In genomic region chr17:38921756-38922411, GRCh38 we compare ENCODE assay signal across 11 cellular contexts. TPM values are rescaled to one million over a fixed set of nuclear protein-coding genes. Genes with fewer than 3 reads are reported as not detected.
DNase-seq lines count a peak whose midpoint lies in the region; ATAC-seq lines count a peak whose summit lies in the region.
"Had no signal": no experiment of that assay in that cellular context is flagged by ENCODE, and none has a peak within 500 bp of the region (broad histone marks: within the 10 kb centered on the region; RNA-seq: fewer than 3 reads in every experiment).

No MANE protein-coding gene starts in this region.

- intact Hi-C loops in sciatic nerve (cut with DNase I): no loop called here

- peaks cover 66% of the 10 kb centered on the region for H3K36me3 Mint-ChIP-seq in effector memory CD8-positive, alpha-beta T cell (ENCODE audit: insufficient read depth)

- H3K4me3 Mint-ChIP-seq in effector memory CD8-positive, alpha-beta T cell: no peak overlapping the region

- peak overlapping the region; percentile 54 for H3K27ac ChIP-seq in SK-N-MC

- no peaks in the 10 kb centered on the region for H3K9me3 Mint-ChIP-seq in effector memory CD8-positive, alpha-beta T cell

- H3K4me1 Mint-ChIP-seq in effector memory CD8-positive, alpha-beta T cell (ENCODE audit: low read depth in 2 of 2): peaks cover 37 to 40% of the 10 kb centered on the region in 2 donors

- peak overlapping the region; percentile 85 to 91 for H3K27ac Mint-ChIP-seq in effector memory CD8-positive, alpha-beta T cell

- H3K9me3 ChIP-seq in SK-N-MC (ENCODE audit: low read depth, low read length): no peaks in the 10 kb centered on the region

- peaks cover 14% of the 10 kb centered on the region for H3K36me3 ChIP-seq in SK-N-MC (ENCODE audit: insufficient read depth, low read length)

- peak; percentile 26 for DNase-seq in GF-D8 (lab: John Stamatoyannopoulos, UW)
- DNase-seq in SK-N-MC (ENCODE audit: low read depth, low spot score): no peak
- DNase-seq in effector memory CD8-positive, alpha-beta T cell: no peak
- peak; percentile 48 for DNase-seq in sciatic nerve (ENCODE audit: low spot score)
- no peak for DNase-seq in DMS153 (lab: John Stamatoyannopoulos, UW)
- DNase-seq in COR-L47 (lab: John Stamatoyannopoulos, UW): no peak
- DNase-seq in NCI-H526 treated with DMSO at 0.1 percent for 48 hours (lab: John Stamatoyannopoulos, UW): no peak

- H3K4me3 ChIP-seq in SK-N-MC: no peak overlapping the region
- H3K4me3 ChIP-seq: skin epidermis had no signal

- H3K27me3 Mint-ChIP-seq in effector memory CD8-positive, alpha-beta T cell: no peaks in the 10 kb centered on the region

- no peak overlapping the region for H3K9ac ChIP-seq in SK-N-MC (ENCODE audit: insufficient read length)

- no peak for ATAC-seq in effector memory CD8-positive, alpha-beta T cell (replicated peaks)
- ATAC-seq in sciatic nerve (no peak), GM21381 (IDR thresholded peaks at IDR 0.05; ENCODE audit: unreplicated experiment) (no peak)

RNA-seq across cellular contexts. Expression of gene FBXO47, which starts 45.3 kb away (rescaled TPM):
- total RNA-seq in sciatic nerve: not detected
- total RNA-seq: H7, SK-MEL-5 had no signal

RNA-seq across cellular contexts. Expression of gene LASP1, which starts 52.0 kb away (rescaled TPM):
- total RNA-seq in sciatic nerve: 127 TPM

Comparison
In these comparisons a context has a peak if more than half of its experiments do, and no peak if none do; other contexts are left out.
1. DNase-seq: peak in GF-D8 (single experiment) and sciatic nerve (single experiment); none in SK-N-MC (single experiment), effector memory CD8-positive, alpha-beta T cell (0 of 3), DMS153 (single experiment), COR-L47 (single experiment) and NCI-H526 treated with DMSO at 0.1 percent for 48 hours (single experiment).